In genomic region chr3:152298393-152299242, GRCh38 we compare ENCODE assay signal across 1 cellular context.
TF ChIP-seq lines count a peak whose summit lies in the region.

No MANE protein-coding gene starts in this region.

TF ChIP-seq in HepG2, 621 proteins besides CTCF, POLR2A, EP300 and RAD21 (continued from another document and continues in another):
- no peak for TF ChIP-seq ZNF512 (CRISPR knock-in tag; IDR thresholded peaks at IDR 0.05)
- no peak for TF ChIP-seq ZNF530 (CRISPR knock-in tag; IDR thresholded peaks at IDR 0.05; ENCODE audit: low read depth)
- TF ChIP-seq DNMT3B (CRISPR knock-in tag; conservative IDR thresholded peaks at IDR 0.05) = no peak
- no peak for TF ChIP-seq CSRNP1 (CRISPR knock-in tag; IDR thresholded peaks at IDR 0.05)
- TF ChIP-seq ZMAT3 (CRISPR knock-in tag; conservative IDR thresholded peaks at IDR 0.05) = no peak
- TF ChIP-seq BCL3 (CRISPR knock-in tag; IDR thresholded peaks at IDR 0.05) = no peak
- no peak for TF ChIP-seq ZFP90 (CRISPR knock-in tag; IDR thresholded peaks at IDR 0.05; ENCODE audit: borderline replicate concordance)
- TF ChIP-seq CENPX (CRISPR knock-in tag; IDR thresholded peaks at IDR 0.05) = no peak
- TF ChIP-seq ZNF264 (CRISPR knock-in tag; IDR thresholded peaks at IDR 0.05) = no peak
- 0 out of 2 replicates have a peak, but pooled peaks have one; percentile 60 for TF ChIP-seq ZNF740 (CRISPR knock-in tag; IDR thresholded peaks at IDR 0.05)
- no peak for TF ChIP-seq HDAC6 (IDR thresholded peaks at IDR 0.05; ENCODE audit: low read depth, low read length)
- no peak for TF ChIP-seq NRL (CRISPR knock-in tag; IDR thresholded peaks at IDR 0.05; ENCODE audit: borderline replicate concordance)
- no peak; the same call in 1 of the 2 replicates for TF ChIP-seq TAF1 (CRISPR knock-in tag; IDR thresholded peaks at IDR 0.05)
- no peak for TF ChIP-seq ARNT2 (CRISPR knock-in tag; IDR thresholded peaks at IDR 0.05; ENCODE audit: low read depth)
- TF ChIP-seq KDM6A (CRISPR knock-in tag; IDR thresholded peaks at IDR 0.05; ENCODE audit: low read depth) = no peak
- TF ChIP-seq ZNF124 (CRISPR knock-in tag; IDR thresholded peaks at IDR 0.05) = no peak
- TF ChIP-seq ZNF468 (CRISPR knock-in tag; IDR thresholded peaks at IDR 0.05) = no peak
- no peak for TF ChIP-seq TCF12 (IDR thresholded peaks at IDR 0.05)
- TF ChIP-seq TCF12 (CRISPR knock-in tag; IDR thresholded peaks at IDR 0.05) = no peak
- no peak; the same call in 1 of the 2 replicates for TF ChIP-seq KDM4B (CRISPR knock-in tag; IDR thresholded peaks at IDR 0.05)
- no peak for TF ChIP-seq NR0B2 (CRISPR knock-in tag; IDR thresholded peaks at IDR 0.05)
- TF ChIP-seq ZBTB33 (CRISPR knock-in tag; IDR thresholded peaks at IDR 0.05) = no peak
- no peak for TF ChIP-seq FIP1L1 (IDR thresholded peaks at IDR 0.05; ENCODE audit: borderline replicate concordance, insufficient read depth, low read depth, low read length)
- TF ChIP-seq IKZF5 (CRISPR knock-in tag; IDR thresholded peaks at IDR 0.05) = 0 out of 2 replicates have a peak, but pooled peaks have one; percentile 42
- TF ChIP-seq PAXIP1 (CRISPR knock-in tag; conservative IDR thresholded peaks at IDR 0.05) = peak; percentile 50; the same call in 1 of the 2 replicates
- TF ChIP-seq EHMT2 (IDR thresholded peaks at IDR 0.05; ENCODE audit: borderline replicate concordance, low read depth, low read length) = no peak
- TF ChIP-seq ZNF569 (CRISPR knock-in tag; IDR thresholded peaks at IDR 0.05; ENCODE audit: borderline replicate concordance) = no peak
- TF ChIP-seq CREM (IDR thresholded peaks at IDR 0.05) = no peak
- TF ChIP-seq CREM (CRISPR knock-in tag; IDR thresholded peaks at IDR 0.05) = no peak
- TF ChIP-seq ZNF614 (CRISPR knock-in tag; IDR thresholded peaks at IDR 0.05; ENCODE audit: borderline replicate concordance) = peak; percentile 53; the same call in 1 of the 2 replicates
- no peak for TF ChIP-seq JUND (CRISPR knock-in tag; IDR thresholded peaks at IDR 0.05)
- TF ChIP-seq NPAS2 (CRISPR knock-in tag; IDR thresholded peaks at IDR 0.05; ENCODE audit: borderline replicate concordance) = no peak
- no peak for TF ChIP-seq GPBP1L1 (CRISPR knock-in tag; IDR thresholded peaks at IDR 0.05)
- TF ChIP-seq ARHGAP35 (CRISPR knock-in tag; IDR thresholded peaks at IDR 0.05; ENCODE audit: borderline replicate concordance) = no peak
- no peak; the same call in 1 of the 2 replicates for TF ChIP-seq ZBTB26 (CRISPR knock-in tag; IDR thresholded peaks at IDR 0.05; ENCODE audit: borderline replicate concordance)
- TF ChIP-seq ZNF382 (CRISPR knock-in tag; IDR thresholded peaks at IDR 0.05; ENCODE audit: borderline replicate concordance) = no peak
- no peak for TF ChIP-seq SATB2 (CRISPR knock-in tag; IDR thresholded peaks at IDR 0.05)
- no peak for TF ChIP-seq SOX13 (IDR thresholded peaks at IDR 0.05)
- TF ChIP-seq SOX13 (CRISPR knock-in tag; conservative IDR thresholded peaks at IDR 0.05 in 1 of 2, IDR thresholded peaks at IDR 0.05 in 1 of 2) = peak in 1 of 2 experiments; percentile 47; a peak in 2 of 4 replicates
- no peak for TF ChIP-seq ZNF33A (CRISPR knock-in tag; IDR thresholded peaks at IDR 0.05; ENCODE audit: borderline replicate concordance)
- TF ChIP-seq MXD1 (CRISPR knock-in tag; IDR thresholded peaks at IDR 0.05) = no peak
- no peak for TF ChIP-seq NR1H2 (CRISPR knock-in tag; IDR thresholded peaks at IDR 0.05; ENCODE audit: borderline replicate concordance, low read depth)
- TF ChIP-seq STAG1 (CRISPR knock-in tag; IDR thresholded peaks at IDR 0.05) = no peak
- no peak for TF ChIP-seq RARA (CRISPR knock-in tag; IDR thresholded peaks at IDR 0.05)
- TF ChIP-seq TEAD2 (CRISPR knock-in tag; IDR thresholded peaks at IDR 0.05) = no peak
- TF ChIP-seq HBP1 (CRISPR knock-in tag; IDR thresholded peaks at IDR 0.05; ENCODE audit: low read depth) = no peak; the same call in 1 of the 2 replicates
- TF ChIP-seq MBD4 (IDR thresholded peaks at IDR 0.05; ENCODE audit: borderline replicate concordance, low read length) = no peak; the same call in 1 of the 2 replicates
